Comparison of ENCODE assay signal across 1 cellular context in genomic region chr11:68327586-68328370, GRCh38.
A peak's percentile ranks its signal among the peaks of the same experiment; 100 is the strongest.
TF ChIP-seq lines count a peak whose summit lies in the region.

No MANE protein-coding gene starts in this region.

TF ChIP-seq in HepG2, 621 proteins besides CTCF, POLR2A, EP300 and RAD21 (continues in another document):
- 0 out of 2 replicates have a peak, but pooled peaks have one; percentile 15 for TF ChIP-seq SSRP1 (CRISPR knock-in tag; IDR thresholded peaks at IDR 0.05)
- TF ChIP-seq ONECUT2 (CRISPR knock-in tag; IDR thresholded peaks at IDR 0.05) = no peak
- TF ChIP-seq UBTF (CRISPR knock-in tag; IDR thresholded peaks at IDR 0.05) = 0 out of 2 replicates have a peak, but pooled peaks have one; percentile 2
- no peak for TF ChIP-seq ZBTB3 (CRISPR knock-in tag; IDR thresholded peaks at IDR 0.05; ENCODE audit: borderline replicate concordance, low read depth)
- no peak for TF ChIP-seq CCAR2 (optimal IDR thresholded peaks at IDR 0.05; ENCODE audit: low read depth, low read length)
- TF ChIP-seq MZF1 (CRISPR knock-in tag; IDR thresholded peaks at IDR 0.05; ENCODE audit: borderline replicate concordance) = no peak
- TF ChIP-seq CHD4 (IDR thresholded peaks at IDR 0.05; ENCODE audit: borderline replicate concordance, low read length) = no peak
- TF ChIP-seq SETDB1 (CRISPR knock-in tag; IDR thresholded peaks at IDR 0.05; ENCODE audit: borderline replicate concordance) = no peak
- TF ChIP-seq ZBTB10 (CRISPR knock-in tag; IDR thresholded peaks at IDR 0.05; ENCODE audit: borderline replicate concordance) = no peak
- TF ChIP-seq ATF3 (CRISPR knock-in tag; IDR thresholded peaks at IDR 0.05) = no peak
- TF ChIP-seq ZNF646 (CRISPR knock-in tag; IDR thresholded peaks at IDR 0.05) = no peak
- TF ChIP-seq ZNF142 (CRISPR knock-in tag; IDR thresholded peaks at IDR 0.05) = no peak
- TF ChIP-seq ZNF414 (CRISPR knock-in tag; IDR thresholded peaks at IDR 0.05) = 0 out of 2 replicates have a peak, but pooled peaks have one; percentile 22
- TF ChIP-seq FOXC1 (CRISPR knock-in tag; IDR thresholded peaks at IDR 0.05; ENCODE audit: borderline replicate concordance) = 0 out of 2 replicates have a peak, but pooled peaks have one; percentile 4
- TF ChIP-seq ZNF879 (CRISPR knock-in tag; IDR thresholded peaks at IDR 0.05) = 0 out of 2 replicates have a peak, but pooled peaks have one; percentile 20
- no peak for TF ChIP-seq ELF1 (CRISPR knock-in tag; IDR thresholded peaks at IDR 0.05)
- no peak for TF ChIP-seq FUBP1 (CRISPR knock-in tag; IDR thresholded peaks at IDR 0.05; ENCODE audit: borderline replicate concordance)
- TF ChIP-seq FOXO4 (CRISPR knock-in tag; conservative IDR thresholded peaks at IDR 0.05) = 0 out of 2 replicates have a peak, but pooled peaks have one; percentile 23
- no peak for TF ChIP-seq SOX13 (IDR thresholded peaks at IDR 0.05)
- TF ChIP-seq SOX13 (CRISPR knock-in tag; conservative IDR thresholded peaks at IDR 0.05 in 1 of 2, IDR thresholded peaks at IDR 0.05 in 1 of 2) = no peak
- TF ChIP-seq ZFP36L1 (CRISPR knock-in tag; IDR thresholded peaks at IDR 0.05) = no peak
- 0 out of 2 replicates have a peak, but pooled peaks have one; percentile 6 for TF ChIP-seq ZNF605 (CRISPR knock-in tag; IDR thresholded peaks at IDR 0.05)
- 0 out of 2 replicates have a peak, but pooled peaks have one; percentile 3 for TF ChIP-seq MYPOP (CRISPR knock-in tag; IDR thresholded peaks at IDR 0.05)
- no peak for TF ChIP-seq ZNF3 (CRISPR knock-in tag; IDR thresholded peaks at IDR 0.05)
- TF ChIP-seq NBN (conservative IDR thresholded peaks at IDR 0.05) = no peak
- TF ChIP-seq PHF8 (CRISPR knock-in tag; IDR thresholded peaks at IDR 0.05) = 0 out of 2 replicates have a peak, but pooled peaks have one; percentile 22
- TF ChIP-seq EHMT2 (IDR thresholded peaks at IDR 0.05; ENCODE audit: borderline replicate concordance, low read depth, low read length) = no peak
- no peak for TF ChIP-seq ZNF567 (CRISPR knock-in tag; IDR thresholded peaks at IDR 0.05; ENCODE audit: borderline replicate concordance)
- no peak for TF ChIP-seq ZNF432 (CRISPR knock-in tag; IDR thresholded peaks at IDR 0.05; ENCODE audit: borderline replicate concordance)
- no peak for TF ChIP-seq ZEB1 (IDR thresholded peaks at IDR 0.05; ENCODE audit: insufficient replicate concordance, low read depth)
- no peak for TF ChIP-seq FOXP1 (IDR thresholded peaks at IDR 0.05)
- TF ChIP-seq FOXP1 (CRISPR knock-in tag; IDR thresholded peaks at IDR 0.05) = no peak
- 0 out of 2 replicates have a peak, but pooled peaks have one; percentile 35 for TF ChIP-seq ZNF343 (CRISPR knock-in tag; IDR thresholded peaks at IDR 0.05)
- TF ChIP-seq DPF2 (CRISPR knock-in tag; IDR thresholded peaks at IDR 0.05; ENCODE audit: borderline replicate concordance, low read depth) = 0 out of 2 replicates have a peak, but pooled peaks have one; percentile 17
